ENCODE assay signal across 14 cellular contexts in genomic region chr4:24172406-24172805, GRCh38.
"Had no signal": no experiment of that assay in that cellular context is flagged by ENCODE, and none has a peak within 500 bp of the region (broad histone marks: within the 10 kb centered on the region; RNA-seq: fewer than 3 reads in every experiment).

No MANE protein-coding gene starts in this region.

- H3K36me3 Mint-ChIP-seq: naive thymus-derived CD4-positive, alpha-beta T cell had no signal

- DNase-seq: colonic mucosa; dermis blood vessel endothelial cell; endodermal cell; heart right ventricle; hypothalamus; kidney glomerular epithelial cell; mesendoderm; naive thymus-derived CD4-positive, alpha-beta T cell; nephron progenitor cell; stimulated activated CD4-positive, alpha-beta T cell treated with anti-CD3 and anti-CD28 coated beads, Interleukin-2, amount 100 ng/mL, for 48 hours; stimulated activated naive CD4-positive, alpha-beta T cell treated with Interleukin-2 at 50 U/mL for 16 hours had no signal

- H3K27ac ChIP-seq: colonic mucosa, heart right ventricle, neutrophil, right atrium auricular region had no signal

- H3K27ac Mint-ChIP-seq: endodermal cell; naive thymus-derived CD4-positive, alpha-beta T cell; nephron progenitor cell had no signal

- H3K9me3 ChIP-seq: colonic mucosa, neutrophil, right atrium auricular region had no signal

- H3K4me3 ChIP-seq: colonic mucosa, heart right ventricle, right atrium auricular region, smooth muscle cell had no signal

- H3K4me1 Mint-ChIP-seq: endodermal cell; naive thymus-derived CD4-positive, alpha-beta T cell; nephron progenitor cell had no signal

- ATAC-seq: heart right ventricle; naive thymus-derived CD4-positive, alpha-beta T cell had no signal

- H3K27me3 ChIP-seq: colonic mucosa, heart right ventricle, neutrophil, right atrium auricular region had no signal

- H3K36me3 ChIP-seq: colonic mucosa, heart right ventricle, neutrophil, right atrium auricular region had no signal

- H3K4me1 ChIP-seq: colonic mucosa, heart right ventricle, right atrium auricular region had no signal

- H3K4me2 ChIP-seq: smooth muscle cell had no signal

- H3K4me3 Mint-ChIP-seq: endodermal cell; naive thymus-derived CD4-positive, alpha-beta T cell; nephron progenitor cell had no signal
